Comparison of ENCODE assay signal across 25 cellular contexts in genomic region chr11:112759418-112759817, GRCh38.
"Had no signal": no experiment of that assay in that cellular context is flagged by ENCODE, and none has a peak within 500 bp of the region (broad histone marks: within the 10 kb centered on the region; RNA-seq: fewer than 3 reads in every experiment).

No MANE protein-coding gene starts in this region.

- H3K4me1 ChIP-seq: colonic mucosa, foreskin keratinocyte, lower lobe of right lung, parathyroid adenoma, prostate gland, right lobe of liver, spleen, upper lobe of right lung, vagina had no signal

- ATAC-seq: foreskin keratinocyte; left lobe of liver; lower lobe of right lung; right lobe of liver; stimulated activated naive B cell treated with anti-CD40 and anti-IgM and Interleukin-4, amounts not matched to agents 10 μg/mL and 1 μg/mL and 100 μg/mL, for 72 hours; stimulated activated naive CD8-positive, alpha-beta T cell treated with anti-CD3 and anti-CD28 coated beads, Interleukin-15, amount 100 ng/mL, for 72 hours; upper lobe of right lung had no signal

- H3K36me3 ChIP-seq: colonic mucosa, lower lobe of right lung, prostate gland, right lobe of liver, spleen, tibial nerve, upper lobe of right lung, vagina had no signal

- DNase-seq: colonic mucosa; dermis blood vessel endothelial cell; effector CD4-positive, alpha-beta T cell; endodermal cell; erythroblast; foreskin keratinocyte; hypothalamus; kidney glomerular epithelial cell; lower lobe of right lung; naive B cell; nephron progenitor cell; right lobe of liver; spleen; stimulated activated CD4-positive, alpha-beta T cell treated with anti-CD3 and anti-CD28 coated beads, Interleukin-15, amount 100 ng/mL, for 24 hours; stimulated activated CD4-positive, alpha-beta T cell treated with anti-CD3 and anti-CD28 coated beads, Interleukin-1b, Interleukin-23, amount 100 ng/mL, for 48 hours; stimulated activated CD4-positive, alpha-beta T cell treated with anti-CD3 and anti-CD28 coated beads, Interleukin-4, amount 100 ng/mL, for 24 hours; stimulated activated naive B cell treated with anti-CD40 and anti-IgM and Interleukin-4, amounts not matched to agents 10 μg/mL and 1 μg/mL and 100 μg/mL, for 72 hours; stimulated activated naive CD8-positive, alpha-beta T cell treated with anti-CD3 and anti-CD28 coated beads, Interleukin-15, amount 100 ng/mL, for 72 hours; testis; upper lobe of right lung had no signal

- H3K27me3 ChIP-seq: colonic mucosa, foreskin keratinocyte, right lobe of liver, testis, tibial nerve, upper lobe of right lung, vagina had no signal

- H3K4me3 ChIP-seq: colonic mucosa, lower lobe of right lung, prostate gland, right lobe of liver, spleen, testis, tibial nerve, upper lobe of right lung, vagina had no signal

- H3K9me3 ChIP-seq: colonic mucosa, lower lobe of right lung, prostate gland, right lobe of liver, spleen, testis, tibial nerve, upper lobe of right lung, vagina had no signal

- H3K27ac ChIP-seq: colonic mucosa, foreskin keratinocyte, lower lobe of right lung, parathyroid adenoma, prostate gland, right lobe of liver, spleen, testis, upper lobe of right lung, vagina had no signal
